8 cellular contexts compared by ENCODE assay signal in the genomic region with DNA sequence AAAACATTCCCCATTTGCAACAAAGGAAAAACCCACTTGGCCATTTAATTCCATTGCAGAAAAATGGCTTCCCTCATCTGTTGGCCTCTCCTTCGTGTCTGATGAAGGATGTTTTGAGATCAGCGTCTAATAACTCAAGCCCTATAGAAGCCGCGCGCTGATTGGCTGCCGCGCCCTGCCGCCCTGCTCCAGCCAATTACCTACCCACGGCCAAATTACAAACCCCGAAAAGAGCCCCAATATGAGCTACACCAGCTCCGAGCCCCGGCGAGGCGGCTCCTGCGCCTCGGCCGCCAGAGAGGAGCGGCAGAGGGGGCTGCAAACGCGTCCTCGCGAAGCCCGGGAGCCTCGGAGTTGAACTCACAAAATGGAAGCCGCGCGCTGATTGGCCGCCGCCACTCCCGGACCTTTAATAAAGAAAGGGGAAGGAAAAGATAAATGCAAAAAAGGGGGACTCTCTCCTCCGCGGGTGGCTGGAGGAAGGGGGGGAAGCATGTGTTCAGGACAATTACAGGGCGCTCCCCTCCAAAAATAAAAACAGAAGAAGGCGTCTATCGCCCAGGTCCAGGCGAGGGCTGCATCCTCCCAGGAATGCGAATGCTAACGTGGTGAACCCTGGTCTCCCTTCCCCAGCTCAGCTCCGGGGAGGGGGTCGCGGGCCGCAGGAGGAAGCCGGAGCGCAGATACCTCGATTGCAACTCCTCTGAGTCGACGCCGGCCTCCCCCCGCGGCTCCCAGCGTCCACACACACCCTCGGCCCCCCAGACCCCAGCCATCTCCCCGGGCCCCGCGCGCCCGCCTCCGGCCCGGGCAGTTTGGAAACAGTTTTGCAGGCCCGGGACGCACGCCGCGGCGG. TPM values are rescaled to one million over a fixed set of nuclear protein-coding genes. Genes with fewer than 3 reads are reported as not detected.
DNase-seq lines count a peak whose midpoint lies in the region; ATAC-seq and TF ChIP-seq lines count a peak whose summit lies in the region.

No MANE protein-coding gene starts in this region.

- H3K27ac ChIP-seq in angular gyrus (ENCODE audit: low read depth, low read length) (peak overlapping the region; percentile 100), left ventricle myocardium inferior (replicated peaks) (peak overlapping the region; percentile 100)

- peak; percentile 33 for ATAC-seq in HG02852 (IDR thresholded peaks at IDR 0.05; ENCODE audit: unreplicated experiment)

- no peaks in the 10 kb centered on the region for H3K27me3 ChIP-seq in left ventricle myocardium inferior (ENCODE audit: low read depth)

- TF ChIP-seq CTCF in GM12865 (IDR thresholded peaks at IDR 0.05; ENCODE audit: insufficient read depth, low read depth, low read length, missing control alignments) (no peak), left ventricle myocardium inferior (IDR thresholded peaks at IDR 0.05; ENCODE audit: borderline replicate concordance) (no peak)

- no peaks in the 10 kb centered on the region for H3K9me3 ChIP-seq in left ventricle myocardium inferior (replicated peaks)

- H3K36me3 ChIP-seq in left ventricle myocardium inferior: peaks cover 4% of the 10 kb centered on the region

- intact Hi-C loops in left ventricle myocardium inferior (cut with micrococcal nuclease) (no loop called here), posterior vena cava (cut with DNase I) (no loop called here)

- H3K4me3 ChIP-seq in GM12865 (ENCODE audit: low read depth, low read length): peak overlapping the region; percentile 82
- H3K4me3 ChIP-seq in left ventricle myocardium inferior: peak overlapping the region; percentile 81

- H3K4me1 ChIP-seq in left ventricle myocardium inferior: peaks cover 76% of the 10 kb centered on the region

- peak; percentile 98 for DNase-seq in GM12865 (ENCODE audit: low read depth)
- peak; percentile 87 for DNase-seq in NCI-H187 treated with DMSO at 0.1 percent for 48 hours (lab: John Stamatoyannopoulos, UW)
- peak; percentile 73 to 97 (median 82) for DNase-seq in T-helper 2 cell
- DNase-seq in left ventricle myocardium inferior: peak; percentile 89
- DNase-seq in posterior vena cava (ENCODE audit: low spot score): peak; percentile 98
- peak; percentile 94 for DNase-seq in ureter (ENCODE audit: low spot score)

RNA-seq across cellular contexts. Expression of gene SETD1B, which starts 0.7 kb away (rescaled TPM):
- total RNA-seq in left ventricle myocardium inferior (7.9 TPM), posterior vena cava (10 to 100 TPM; 20.2 to 20.9 TPM), ureter (39.8 TPM)

RNA-seq across cellular contexts. Expression of gene RHOF, which starts 9.6 kb away (rescaled TPM):
- 44.3 TPM for total RNA-seq in left ventricle myocardium inferior
- 10 to 100 TPM in 1 of 2 donors, 1 to 10 TPM in 1; 5.3 to 10.4 TPM for total RNA-seq in posterior vena cava
- total RNA-seq in ureter: 20.5 TPM

RNA-seq across cellular contexts. Expression of gene HPD, which starts 55.6 kb away (rescaled TPM):
- total RNA-seq in left ventricle myocardium inferior: 1.3 TPM
- 10 to 100 TPM in 1 of 2 donors, 1 to 10 TPM in 1; 5.6 to 17.4 TPM for total RNA-seq in posterior vena cava
- 3.1 TPM for total RNA-seq in ureter

Comparison
In these comparisons a context has a peak if more than half of its experiments do, and no peak if none do; other contexts are left out.
1. Peak in every context shown above with its lines: DNase-seq, ATAC-seq, H3K4me3 ChIP-seq and H3K27ac ChIP-seq.